ENCODE assay signal across 1 cellular context in genomic region chr2:48589170-48589767, GRCh38.
A peak's percentile ranks its signal among the peaks of the same experiment; 100 is the strongest.
TF ChIP-seq lines count a peak whose summit lies in the region.

No MANE protein-coding gene starts in this region.

TF ChIP-seq in IMR-90, 13 proteins besides CTCF, POLR2A, EP300 and RAD21 (continued from another document):
- TF ChIP-seq SMC3 (IDR thresholded peaks at IDR 0.05; ENCODE audit: low read depth, low read length), result peak; percentile 89
- no peak for TF ChIP-seq CEBPB (IDR thresholded peaks at IDR 0.05; ENCODE audit: low read depth, low read length)
